ENCODE assay signal across 10 cellular contexts in genomic region chr6:14758421-14759043, GRCh38.
DNase-seq lines count a peak whose midpoint lies in the region; TF ChIP-seq lines count a peak whose summit lies in the region.
"Had no signal": no experiment of that assay in that cellular context is flagged by ENCODE, and none has a peak within 500 bp of the region (broad histone marks: within the 10 kb centered on the region; RNA-seq: fewer than 3 reads in every experiment).

No MANE protein-coding gene starts in this region.

- DNase-seq in activated effector memory CD4-positive, alpha-beta T cell treated with anti-CD3 and anti-CD28 coated beads, Interleukin-2, amount 50 U/mL, for 16 hours, result peak; percentile 74
- DNase-seq in activated effector memory CD4-positive, alpha-beta T cell treated with Interleukin-2 at 50 U/mL for 16 hours, result no peak
- DNase-seq in NCI-H748 treated with DMSO at 0.1 percent for 48 hours (lab: John Stamatoyannopoulos, UW) (peak; percentile 78), epithelial cell of esophagus (ENCODE audit: low read depth) (peak; percentile 98), ascending aorta (ENCODE audit: low spot score in 2 of 2) (no peak), ovary (no peak), DMS114 treated with DMSO at 0.1 percent for 48 hours (lab: John Stamatoyannopoulos, UW; ENCODE audit: unreplicated experiment) (no peak)
- DNase-seq in stimulated activated CD4-positive, alpha-beta T cell treated with anti-CD3 and anti-CD28 coated beads, Interleukin-4, amount 100 ng/mL, for 4 hours, result peak; percentile 23 to 61
- DNase-seq: CD4-positive, alpha-beta memory T cell; psoas muscle had no signal

- 36 to 58% (median 44%) methylated on average over 8 of the region's 8 CpGs for WGBS in ovary, 3 donors

- no peak for TF ChIP-seq CTCF in epithelial cell of esophagus (IDR thresholded peaks at IDR 0.05; ENCODE audit: insufficient read depth, low read depth, low read length, missing control alignments)
- TF ChIP-seq CTCF in ascending aorta (IDR thresholded peaks at IDR 0.05), result no peak
- no peak for TF ChIP-seq CTCF in ovary (IDR thresholded peaks at IDR 0.05)

- H3K9me3 ChIP-seq in ascending aorta (no peaks in the 10 kb centered on the region), ovary (no peaks in the 10 kb centered on the region)
- H3K9me3 ChIP-seq: psoas muscle had no signal

- H3K4me3 ChIP-seq in epithelial cell of esophagus (ENCODE audit: low read length) (no peak overlapping the region), ascending aorta (no peak overlapping the region), ovary (no peak overlapping the region)
- H3K4me3 ChIP-seq: psoas muscle had no signal

- no peak for TF ChIP-seq EP300 in ovary (IDR thresholded peaks at IDR 0.05)

- intact Hi-C loops in ascending aorta (cut with DNase I) (no loop called here), ovary (cut with DNase I) (no loop called here)

- no peak overlapping the region for H3K27ac ChIP-seq in ascending aorta
- H3K27ac ChIP-seq in ovary, result no peak overlapping the region
- H3K27ac ChIP-seq: psoas muscle had no signal

- no peaks in the 10 kb centered on the region for H3K36me3 ChIP-seq in ascending aorta
- no peaks in the 10 kb centered on the region for H3K36me3 ChIP-seq in ovary

- H3K27me3 ChIP-seq in ascending aorta (no peaks in the 10 kb centered on the region), ovary (no peaks in the 10 kb centered on the region)

- no peak for TF ChIP-seq POLR2A in ovary (IDR thresholded peaks at IDR 0.05)

- no peaks in the 10 kb centered on the region for H3K4me1 ChIP-seq in ascending aorta
- H3K4me1 ChIP-seq in ovary (ENCODE audit: insufficient read depth), result no peaks in the 10 kb centered on the region
- H3K4me1 ChIP-seq: psoas muscle had no signal

Comparison
In these comparisons a context has a peak if more than half of its experiments do, and no peak if none do; other contexts are left out.
1. DNase-seq: peak in activated effector memory CD4-positive, alpha-beta T cell treated with anti-CD3 and anti-CD28 coated beads, Interleukin-2, amount 50 U/mL, for 16 hours (single experiment), NCI-H748 treated with DMSO at 0.1 percent for 48 hours (single experiment), epithelial cell of esophagus (single experiment) and stimulated activated CD4-positive, alpha-beta T cell treated with anti-CD3 and anti-CD28 coated beads, Interleukin-4, amount 100 ng/mL, for 4 hours (2 of 2); none in activated effector memory CD4-positive, alpha-beta T cell treated with Interleukin-2 at 50 U/mL for 16 hours (single experiment), ascending aorta (0 of 2), ovary (0 of 5) and DMS114 treated with DMSO at 0.1 percent for 48 hours (single experiment).